In the genomic region with DNA sequence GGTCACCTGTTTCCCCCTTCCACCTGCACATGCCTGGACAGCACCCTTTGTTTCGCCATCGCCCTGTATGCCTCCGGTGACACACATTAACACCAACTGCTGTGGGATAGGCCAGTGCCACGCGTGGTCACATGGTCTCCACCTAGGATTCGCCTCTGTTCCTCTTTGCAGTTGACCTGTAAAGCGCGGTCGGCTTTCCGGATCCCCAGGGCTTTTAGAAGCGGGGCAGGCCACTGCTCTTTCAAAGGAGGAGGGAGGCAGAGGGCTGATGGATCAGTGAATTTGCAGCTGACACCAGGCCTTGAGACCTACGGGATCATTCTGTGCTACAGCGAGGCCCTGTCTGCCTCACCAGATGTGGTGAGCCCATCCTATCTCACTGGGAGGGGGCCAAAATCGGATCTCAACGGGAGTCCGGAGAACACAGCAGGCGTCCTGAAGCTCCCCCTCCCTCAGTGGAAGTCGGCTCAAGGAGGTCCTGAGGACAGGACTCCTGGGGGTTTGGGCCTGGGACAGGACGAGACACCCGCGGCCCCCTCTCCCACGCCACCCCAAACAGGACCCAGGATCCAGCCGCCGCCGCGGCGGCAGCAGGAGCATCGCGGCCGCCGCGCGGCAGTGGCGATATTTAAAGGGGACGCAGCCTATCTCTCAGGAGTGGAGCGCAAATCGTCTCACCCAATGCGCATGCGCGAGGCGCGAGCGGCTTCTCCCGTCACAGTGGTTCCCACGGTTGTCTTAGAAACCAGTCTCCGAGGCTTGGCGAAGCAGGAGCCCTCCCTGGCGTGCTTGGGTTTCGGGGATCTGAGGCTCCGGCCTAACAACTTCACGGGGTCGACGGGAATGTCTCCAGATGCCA, we compare ENCODE assay signal across 8 cellular contexts.
DNase-seq lines count a peak whose midpoint lies in the region; ATAC-seq, FAIRE-seq and TF ChIP-seq lines count a peak whose summit lies in the region.
"Not testable (repeated sequence)": the region's sequence is repeated elsewhere in the genome, so short reads cannot be mapped to it uniquely, and the experiment has no call there.

No MANE protein-coding gene starts in this region.

- not testable (repeated sequence) for H3K36me3 ChIP-seq in keratinocyte (ENCODE audit: control insufficient read depth in 2 of 2, extremely low read depth in 1 of 2, insufficient read depth in 2 of 2, low read length in 2 of 2); gastrocnemius medialis

- TF ChIP-seq POLR2A in gastrocnemius medialis (IDR thresholded peaks at IDR 0.05) = not testable (repeated sequence)

- H3K4me1 Mint-ChIP-seq in stimulated activated naive CD8-positive, alpha-beta T cell treated with anti-CD3 and anti-CD28 coated beads, Interleukin-15, Interleukin-2, amounts not matched to agents 100 ng/mL and 50 ng/mL, for 24 hours (ENCODE audit: low read depth) = peaks cover 28% of the 10 kb centered on the region

- peak overlapping the region; percentile 45 for H3K27ac Mint-ChIP-seq in stimulated activated naive CD8-positive, alpha-beta T cell treated with anti-CD3 and anti-CD28 coated beads, Interleukin-15, Interleukin-2, amounts not matched to agents 100 ng/mL and 50 ng/mL, for 24 hours

- not testable (repeated sequence) for H3K4me1 ChIP-seq in keratinocyte (ENCODE audit: control insufficient read depth, extremely low read depth, insufficient read depth, low read length); gastrocnemius medialis

- H3K9me3 ChIP-seq in keratinocyte (ENCODE audit: control insufficient read depth, low read depth, low read length); gastrocnemius medialis: not testable (repeated sequence)

- H3K4me2 ChIP-seq in keratinocyte (ENCODE audit: control insufficient read depth, extremely low read depth, insufficient read depth, low read depth, low read length) = peak overlapping the region; percentile 10

- dilution Hi-C loops in keratinocyte (cut with MboI; ENCODE audit: extremely low pct_ligation_motif_present, low sequenced_read_pairs) = not testable (repeated sequence)

- not testable (repeated sequence) for H3K9me1 ChIP-seq in keratinocyte (ENCODE audit: control insufficient read depth, extremely low read depth, insufficient read depth, low read length)

- intact Hi-C loops in dorsolateral prefrontal cortex (cut with DNase I); gastrocnemius medialis (cut with DNase I; ENCODE audit: low total_unique reads): not testable (repeated sequence)

- H3K27ac ChIP-seq in dorsolateral prefrontal cortex (peak overlapping the region in 16 of 59 donors; percentile 11 to 83 (median 50)), gastrocnemius medialis (peak overlapping the region in 2 of 4 donors; percentile 3 to 43)
- not testable (repeated sequence) for H3K27ac ChIP-seq in keratinocyte (ENCODE audit: control insufficient read depth, insufficient read depth, low read length)

- H3K4me3 ChIP-seq in LNCaP clone FGC (ENCODE audit: low read depth, low read length) (peak overlapping the region; percentile 33), dorsolateral prefrontal cortex (peak overlapping the region in 51 of 59 donors; percentile 7 to 67 (median 46)), keratinocyte (ENCODE audit: control insufficient read depth in 2 of 3, extremely low read depth in 1 of 3, insufficient read depth in 2 of 3, low read depth in 1 of 3, low read length in 3 of 3) (peak overlapping the region in 1 of 3 experiments; percentile 26), gastrocnemius medialis (peak overlapping the region in 3 of 4 donors; percentile 42 to 58 (median 54))

- H3K9ac ChIP-seq in keratinocyte (ENCODE audit: control insufficient read depth, extremely low read depth, insufficient read depth, low read length) = not testable (repeated sequence)

- not testable (repeated sequence) for FAIRE-seq in keratinocyte (lab: Jason Lieb, UNC)

- not testable (repeated sequence) for H3K9me3 Mint-ChIP-seq in stimulated activated naive CD8-positive, alpha-beta T cell treated with anti-CD3 and anti-CD28 coated beads, Interleukin-15, Interleukin-2, amounts not matched to agents 100 ng/mL and 50 ng/mL, for 24 hours

- not testable (repeated sequence) for H3K27me3 Mint-ChIP-seq in stimulated activated naive CD8-positive, alpha-beta T cell treated with anti-CD3 and anti-CD28 coated beads, Interleukin-15, Interleukin-2, amounts not matched to agents 100 ng/mL and 50 ng/mL, for 24 hours

- not testable (repeated sequence) for H3K79me2 ChIP-seq in keratinocyte (ENCODE audit: control insufficient read depth, insufficient read depth, low read length)

- H3K36me3 Mint-ChIP-seq in stimulated activated naive CD8-positive, alpha-beta T cell treated with anti-CD3 and anti-CD28 coated beads, Interleukin-15, Interleukin-2, amounts not matched to agents 100 ng/mL and 50 ng/mL, for 24 hours (ENCODE audit: low read depth) = not testable (repeated sequence)

- in situ Hi-C loops in gastrocnemius medialis (cut with MboI; ENCODE audit: low sequenced_read_pairs in 4 of 4) = not testable (repeated sequence)

- H4K20me1 ChIP-seq in keratinocyte (ENCODE audit: control insufficient read depth, extremely low read depth, insufficient read depth, low read length) = not testable (repeated sequence)

- TF ChIP-seq CTCF in LNCaP clone FGC (IDR thresholded peaks at IDR 0.05; ENCODE audit: control insufficient read depth, extremely low read depth, insufficient read depth); keratinocyte (optimal IDR thresholded peaks at IDR 0.05 in 1 of 3, IDR thresholded peaks at IDR 0.05 in 1 of 3, conservative IDR thresholded peaks at IDR 0.05 in 1 of 3; ENCODE audit: extremely low read depth in 1 of 3, insufficient read depth in 2 of 3, low read length in 3 of 3); gastrocnemius medialis (IDR thresholded peaks at IDR 0.05 in 4 of 5, conservative IDR thresholded peaks at IDR 0.05 in 1 of 5): not testable (repeated sequence)
- TF ChIP-seq CTCF in dorsolateral prefrontal cortex (IDR thresholded peaks at IDR 0.05 in 54 of 56, conservative IDR thresholded peaks at IDR 0.05 in 2 of 56; ENCODE audit: low read depth in 1 of 56, partially characterized antibody in 56 of 56) = peak in 5 of 56 donors; percentile 10 to 31 (median 11)

- DNase-seq in DMS53 treated with DMSO at 0.1 percent for 48 hours (lab: John Stamatoyannopoulos, UW; ENCODE audit: unreplicated experiment) (peak; percentile 35), LNCaP clone FGC (ENCODE audit: low read depth) (peak; percentile 27), T-helper 1 cell (peak; percentile 62 to 81 (median 72)), dorsolateral prefrontal cortex (peak in 7 of 10 donors; percentile 63 to 87 (median 71)), gastrocnemius medialis (peak; percentile 42 to 48)
- DNase-seq in activated T-helper 1 cell treated with anti-CD3 and anti-CD28 coated beads, Interleukin-2, amount 50 U/mL, for 16 hours (ENCODE audit: low read depth in 1 of 2, low spot score in 1 of 2) = peak; percentile 54 to 63
- not testable (repeated sequence) for DNase-seq in keratinocyte (ENCODE audit: low read depth, low spot score)

- ATAC-seq in gastrocnemius medialis = not testable (repeated sequence)

- peak overlapping the region; percentile 77 for H3K4me3 Mint-ChIP-seq in stimulated activated naive CD8-positive, alpha-beta T cell treated with anti-CD3 and anti-CD28 coated beads, Interleukin-15, Interleukin-2, amounts not matched to agents 100 ng/mL and 50 ng/mL, for 24 hours

- peak overlapping the region; percentile 46 for H2AFZ ChIP-seq in keratinocyte (ENCODE audit: control insufficient read depth, low read length)

- H3K27me3 ChIP-seq in dorsolateral prefrontal cortex; keratinocyte (ENCODE audit: control insufficient read depth, extremely low read depth, insufficient read depth, low read length); gastrocnemius medialis: not testable (repeated sequence)
